Comparison of ENCODE assay signal across 10 cellular contexts in genomic region chr10:100132427-100132826, GRCh38. TPM values are rescaled to one million over a fixed set of nuclear protein-coding genes. Genes with fewer than 3 reads are reported as not detected.
"Had no signal": no experiment of that assay in that cellular context is flagged by ENCODE, and none has a peak within 500 bp of the region (broad histone marks: within the 10 kb centered on the region; RNA-seq: fewer than 3 reads in every experiment).

No MANE protein-coding gene starts in this region.

- FAIRE-seq: HTR-8/SVneo, K562 had no signal

- H3K4me3 ChIP-seq: K562 had no signal

- DNase-seq: IMR-90, KBM-7, KG1 had no signal

- H3K27ac ChIP-seq: HL-60, KMS-11 had no signal

- H3K9ac ChIP-seq: KMS-11 had no signal

- ATAC-seq: K562 had no signal

- H3K4me2 ChIP-seq: KMS-11 had no signal

RNA-seq across cellular contexts. Expression of gene CPN1, which starts 50.8 kb away (rescaled TPM):
- total RNA-seq: HT-29, HT1080, IMR-90, K562 had no signal
- polyA plus RNA-seq: IgD-negative memory B cell, IMR-90 had no signal
